10 cellular contexts compared by ENCODE assay signal in the genomic region with DNA sequence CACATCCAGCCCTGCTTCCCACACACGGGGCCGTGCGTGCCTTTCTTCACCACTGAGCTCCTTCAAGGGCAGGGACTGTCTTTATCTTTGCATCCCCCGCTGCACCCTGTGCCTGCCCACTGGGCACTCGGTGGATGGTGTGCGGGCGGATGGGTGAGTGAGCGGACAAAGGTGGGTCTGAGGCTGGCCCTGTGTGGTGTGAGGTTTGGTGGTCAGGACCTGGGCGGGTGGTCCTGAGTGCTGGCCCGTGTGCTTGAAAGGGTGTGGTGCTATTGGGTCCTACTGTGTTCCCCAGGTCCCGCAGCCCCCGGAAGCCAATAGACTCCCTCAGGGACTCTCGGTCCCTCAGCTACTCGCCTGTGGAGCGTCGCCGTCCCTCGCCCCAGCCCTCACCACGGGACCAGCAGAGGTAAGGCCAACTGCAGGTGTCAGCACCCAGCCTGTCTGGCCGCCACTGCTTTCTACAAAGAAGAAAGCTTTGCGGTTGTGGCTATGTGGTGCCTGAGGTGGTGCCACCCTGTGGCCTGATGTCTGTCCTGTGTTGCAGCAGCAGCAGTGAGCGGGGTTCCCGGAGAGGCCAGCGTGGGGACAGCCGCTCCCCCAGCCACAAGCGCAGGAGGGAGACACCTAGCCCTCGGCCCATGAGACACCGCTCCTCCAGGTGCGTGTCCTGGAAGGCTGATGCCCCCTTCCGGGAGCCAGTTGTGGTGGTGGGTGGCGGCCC. TPM values are rescaled to one million over a fixed set of nuclear protein-coding genes. Genes with fewer than 3 reads are reported as not detected.
DNase-seq lines count a peak whose midpoint lies in the region; ATAC-seq and TF ChIP-seq lines count a peak whose summit lies in the region.
"Had no signal": no experiment of that assay in that cellular context is flagged by ENCODE, and none has a peak within 500 bp of the region (broad histone marks: within the 10 kb centered on the region; RNA-seq: fewer than 3 reads in every experiment).

No MANE protein-coding gene starts in this region.

- no peaks in the 10 kb centered on the region for H3K9me3 Mint-ChIP-seq in CD4-positive, alpha-beta T cell
- peaks cover 0 to 16% (median 0%) of the 10 kb centered on the region in 11 donors for H3K9me3 Mint-ChIP-seq in naive thymus-derived CD4-positive, alpha-beta T cell

- H3K9me3 ChIP-seq in CD4-positive, alpha-beta T cell (ENCODE audit: control insufficient read depth, low read length), result no peaks in the 10 kb centered on the region
- H3K9me3 ChIP-seq in naive thymus-derived CD4-positive, alpha-beta T cell (ENCODE audit: control insufficient read depth in 2 of 3, low read length in 3 of 3), result no peaks in the 10 kb centered on the region

- peaks cover 89% of the 10 kb centered on the region for H3K36me3 Mint-ChIP-seq in CD4-positive, alpha-beta T cell (ENCODE audit: low read depth)
- H3K36me3 Mint-ChIP-seq in naive thymus-derived CD4-positive, alpha-beta T cell, result peaks cover 8 to 55% (median 35%) of the 10 kb centered on the region in 5 donors

- intact Hi-C loops in CD4-positive, alpha-beta T cell (cut with DNase I, micrococcal nuclease), result no loop called here
- intact Hi-C loops in naive thymus-derived CD4-positive, alpha-beta T cell (cut with micrococcal nuclease), result loop anchor here in 1 of 2 donors (10.0 kb wide), 2 partner anchors 365 to 505 kb away; a partner anchor contains a TSS

- in situ Hi-C loops in astrocyte of the spinal cord (cut with HindIII; ENCODE audit: low sequenced_read_pairs), result no loop called here

- peaks cover 25% of the 10 kb centered on the region for H3K4me1 Mint-ChIP-seq in CD4-positive, alpha-beta T cell (ENCODE audit: low read depth)
- H3K4me1 Mint-ChIP-seq in naive thymus-derived CD4-positive, alpha-beta T cell, result peaks cover 5 to 40% (median 17%) of the 10 kb centered on the region in 7 donors

- TF ChIP-seq CTCF in CD4-positive, alpha-beta T cell (IDR thresholded peaks at IDR 0.05), result no peak
- TF ChIP-seq CTCF in HFF-Myc (IDR thresholded peaks at IDR 0.05; ENCODE audit: low read depth, low read length, missing control alignments) (peak; percentile 7), astrocyte of the spinal cord (IDR thresholded peaks at IDR 0.05; ENCODE audit: low read depth, low read length) (peak; percentile 7)

- H3K36me3 ChIP-seq in naive thymus-derived CD4-positive, alpha-beta T cell (ENCODE audit: control insufficient read depth in 2 of 3, insufficient read depth in 3 of 3, low read length in 3 of 3), result peaks cover 38 to 98% (median 47%) of the 10 kb centered on the region in 3 experiments

- peaks cover 0 to under 1% of the 10 kb centered on the region in 2 donors for H3K4me1 ChIP-seq in naive thymus-derived CD4-positive, alpha-beta T cell (ENCODE audit: control insufficient read depth in 2 of 2, insufficient read depth in 2 of 2, low read length in 2 of 2)

- POLR2A ChIA-PET in CD4-positive, alpha-beta T cell (lab: Charles Lee), result no interaction called here
- POLR2A ChIA-PET in naive thymus-derived CD4-positive, alpha-beta T cell (lab: Charles Lee), result no interaction called here

- DNase-seq in CD4-positive, alpha-beta T cell, result peak in 1 of 10 experiments; percentile 24
- DNase-seq in HFF-Myc (ENCODE audit: extremely low read depth, low read depth) (no peak), astrocyte of the spinal cord (ENCODE audit: low read depth, low spot score) (no peak), AG08396 (ENCODE audit: low spot score) (no peak), AG08395 (ENCODE audit: low spot score) (no peak), dedifferentiated amniotic fluid mesenchymal stem cell (ENCODE audit: extremely low spot score) (no peak)
- peak in 1 of 9 donors; percentile 6 for DNase-seq in naive thymus-derived CD4-positive, alpha-beta T cell
- DNase-seq in stimulated activated CD4-positive, alpha-beta T cell treated with anti-CD3 and anti-CD28 coated beads, Interleukin-15, amount 100 ng/mL, for 24 hours, result no peak
- DNase-seq: head of caudate nucleus had no signal

- no peaks in the 10 kb centered on the region for H3K27me3 ChIP-seq in CD4-positive, alpha-beta T cell (ENCODE audit: control insufficient read depth, insufficient read depth, low read length)
- H3K27me3 ChIP-seq in naive thymus-derived CD4-positive, alpha-beta T cell (ENCODE audit: control insufficient read depth in 2 of 2, insufficient read depth in 2 of 2, low read length in 2 of 2), result no peaks in the 10 kb centered on the region

- ATAC-seq in CD4-positive, alpha-beta T cell (ENCODE audit: poor library complexity), result peak; percentile 9
- peak; percentile 28 for ATAC-seq in naive thymus-derived CD4-positive, alpha-beta T cell

- H3K27ac ChIP-seq in CD4-positive, alpha-beta T cell (ENCODE audit: low read depth, low read length), result no peak overlapping the region
- no peak overlapping the region for H3K27ac ChIP-seq in naive thymus-derived CD4-positive, alpha-beta T cell (ENCODE audit: low read depth, low read length)

- H3K4me3 Mint-ChIP-seq in CD4-positive, alpha-beta T cell, result peak overlapping the region; percentile 58
- H3K4me3 Mint-ChIP-seq in naive thymus-derived CD4-positive, alpha-beta T cell, result peak overlapping the region in 1 of 10 donors; percentile 61

- no peak overlapping the region for H3K4me3 ChIP-seq in HFF-Myc (replicated peaks; ENCODE audit: low read depth, low read length)
- no peak overlapping the region for H3K4me3 ChIP-seq in astrocyte of the spinal cord (ENCODE audit: low read depth, low read length)
- no peak overlapping the region for H3K4me3 ChIP-seq in naive thymus-derived CD4-positive, alpha-beta T cell (ENCODE audit: low read length)
- H3K4me3 ChIP-seq: smooth muscle cell had no signal

- CTCF ChIA-PET in CD4-positive, alpha-beta T cell (lab: Charles Lee), result no interaction called here
- CTCF ChIA-PET in naive thymus-derived CD4-positive, alpha-beta T cell (lab: Charles Lee), result no interaction called here

- peak overlapping the region; percentile 64 for H3K27ac Mint-ChIP-seq in CD4-positive, alpha-beta T cell
- peak overlapping the region in 4 of 9 donors; percentile 21 to 65 (median 52) for H3K27ac Mint-ChIP-seq in naive thymus-derived CD4-positive, alpha-beta T cell

- H3K27me3 Mint-ChIP-seq in CD4-positive, alpha-beta T cell, result no peaks in the 10 kb centered on the region
- no peaks in the 10 kb centered on the region for H3K27me3 Mint-ChIP-seq in naive thymus-derived CD4-positive, alpha-beta T cell

RNA-seq across cellular contexts. Expression of a gene that starts 6.9 kb away (rescaled TPM):
- total RNA-seq in CD4-positive, alpha-beta T cell, result 100 to 1,000 TPM; 102 to 103 TPM
- total RNA-seq in naive thymus-derived CD4-positive, alpha-beta T cell, result 100 to 1,000 TPM in 2 of 5 experiments, 10 to 100 TPM in 3; 65.3 to 242 (median 99.3) TPM
- 100 to 1,000 TPM; 136 to 252 TPM for polyA plus RNA-seq in naive thymus-derived CD4-positive, alpha-beta T cell

RNA-seq across cellular contexts. Expression of a gene that starts 17.1 kb away (rescaled TPM):
- total RNA-seq in CD4-positive, alpha-beta T cell, result not detected
- total RNA-seq in naive thymus-derived CD4-positive, alpha-beta T cell, result under 1 TPM in 1 of 5 experiments, not detected in 4; 0.19 TPM
- polyA plus RNA-seq in naive thymus-derived CD4-positive, alpha-beta T cell, result not detected
- total RNA-seq: smooth muscle cell had no signal
- polyA plus RNA-seq: smooth muscle cell had no signal

RNA-seq across cellular contexts. Expression of a gene that starts 17.8 kb away (rescaled TPM):
- 1,000 to 10,000 TPM; 1,187 to 1,199 TPM for total RNA-seq in CD4-positive, alpha-beta T cell
- total RNA-seq in naive thymus-derived CD4-positive, alpha-beta T cell, result 1,000 to 10,000 TPM in 4 of 5 experiments, 100 to 1,000 TPM in 1; 590 to 1,259 (median 1,020) TPM
- 100 to 1,000 TPM in 1 of 2 donors, 10 to 100 TPM in 1; 52.1 to 119 TPM for polyA plus RNA-seq in naive thymus-derived CD4-positive, alpha-beta T cell

RNA-seq across cellular contexts. Expression of a gene that starts 28.1 kb away (rescaled TPM):
- not detected for total RNA-seq in CD4-positive, alpha-beta T cell
- not detected for total RNA-seq in naive thymus-derived CD4-positive, alpha-beta T cell
- not detected for polyA plus RNA-seq in naive thymus-derived CD4-positive, alpha-beta T cell
- total RNA-seq: smooth muscle cell had no signal
- polyA plus RNA-seq: smooth muscle cell had no signal

RNA-seq across cellular contexts. Expression of a gene that starts 46.8 kb away (rescaled TPM):
- total RNA-seq in CD4-positive, alpha-beta T cell, result not detected
- total RNA-seq in naive thymus-derived CD4-positive, alpha-beta T cell, result 1 to 10 TPM in 4 of 5 experiments, not detected in 1; 1.1 to 7.9 (median 1.4) TPM
- polyA plus RNA-seq in naive thymus-derived CD4-positive, alpha-beta T cell, result 10 to 100 TPM in 1 of 2 donors, 1 to 10 TPM in 1; 1.9 to 11.2 TPM
- total RNA-seq: smooth muscle cell had no signal
- polyA plus RNA-seq: smooth muscle cell had no signal
